Comparison of ENCODE assay signal across 8 cellular contexts in genomic region chr7:48089415-48089975, GRCh38. TPM values are rescaled to one million over a fixed set of nuclear protein-coding genes. Genes with fewer than 3 reads are reported as not detected.
DNase-seq lines count a peak whose midpoint lies in the region; ATAC-seq and TF ChIP-seq lines count a peak whose summit lies in the region.

No MANE protein-coding gene starts in this region.

- H3K9me3 ChIP-seq in heart left ventricle (no peaks in the 10 kb centered on the region), prostate gland (no peaks in the 10 kb centered on the region)

- H3K36me3 ChIP-seq in heart left ventricle (peaks cover 0 to 40% (median 19%) of the 10 kb centered on the region in 9 donors), prostate gland (peaks cover 0 to 4% of the 10 kb centered on the region in 2 donors)

- DNase-seq in GM13976 (ENCODE audit: low spot score) = peak; percentile 44
- peak; percentile 78 for DNase-seq in NCI-H2171 treated with DMSO at 0.1 percent for 48 hours (lab: John Stamatoyannopoulos, UW)
- peak; percentile 48 for DNase-seq in activated gamma-delta T cell treated with anti-CD3 and anti-CD28 coated beads, Interleukin-2, amount 50 U/mL, for 16 hours (ENCODE audit: low read depth)
- peak in 2 of 5 donors; percentile 57 to 67 for DNase-seq in heart left ventricle
- DNase-seq in prostate gland (ENCODE audit: low spot score) = peak; percentile 35
- DNase-seq in SKM-1 (lab: John Stamatoyannopoulos, UW; ENCODE audit: unreplicated experiment) = no peak
- no peak for DNase-seq in amniotic stem cell (lab: John Stamatoyannopoulos, UW)

- in situ Hi-C loops in GM13976 (cut with MboI; ENCODE audit: low sequenced_read_pairs, unreplicated experiment) = loop anchor here (25.0 kb wide), 1 partner anchor 173 kb away; no protein-coding TSS in a partner anchor

- H3K27ac ChIP-seq in heart left ventricle (peak overlapping the region; percentile 89 to 99 (median 93)), prostate gland (peak overlapping the region; percentile 68 to 78)

- intact Hi-C loops in heart left ventricle (cut with DNase I) = loop anchor here in 6 of 10 donors (5.0 kb wide), 3 partner anchors 52 to 112 kb away; partner anchors contain the start of genes C7orf57 (in 5 of the 6) and HUS1 (in 2 of the 6)
- intact Hi-C loops in prostate gland (cut with DNase I) = no loop called here

- TF ChIP-seq POLR2A in heart left ventricle (IDR thresholded peaks at IDR 0.05) (no peak), prostate gland (IDR thresholded peaks at IDR 0.05) (no peak)

- WGBS in heart left ventricle, 4 donors = 3 to 7% (median 4%) methylated on average over 31 to 53 of the region's 53 CpGs
- 4% methylated on average over 3 of the region's 53 CpGs for WGBS in prostate gland

- TF ChIP-seq CTCF in GM13976 (IDR thresholded peaks at IDR 0.05; ENCODE audit: borderline replicate concordance, control extremely low read depth, extremely low read depth, insufficient read depth, missing control alignments) (no peak), heart left ventricle (IDR thresholded peaks at IDR 0.05) (no peak), prostate gland (IDR thresholded peaks at IDR 0.05) (no peak)

- H3K4me1 ChIP-seq in heart left ventricle (peaks cover 3 to 72% (median 20%) of the 10 kb centered on the region in 12 donors), prostate gland (replicated peaks) (no peaks in the 10 kb centered on the region)

- H3K4me3 ChIP-seq in heart left ventricle (peak overlapping the region; percentile 65 to 93 (median 78)), prostate gland (peak overlapping the region; percentile 65 to 71)

- ATAC-seq in HG02588 (IDR thresholded peaks at IDR 0.05; ENCODE audit: unreplicated experiment) = peak; percentile 7
- peak; percentile 4 to 51 (median 22) for ATAC-seq in heart left ventricle

- no peaks in the 10 kb centered on the region for H3K27me3 ChIP-seq in heart left ventricle
- H3K27me3 ChIP-seq in prostate gland (replicated peaks; ENCODE audit: insufficient read depth) = no peaks in the 10 kb centered on the region

RNA-seq across cellular contexts. Expression of gene UPP1, which starts 0.4 kb away (rescaled TPM):
- total RNA-seq in heart left ventricle = 10 to 100 TPM in 8 of 9 donors, 1 to 10 TPM in 1; 5.8 to 33.2 (median 18.8) TPM
- 10 to 100 TPM; 17.3 to 23.5 TPM for polyA plus RNA-seq in heart left ventricle
- total RNA-seq in prostate gland = 10 to 100 TPM in 1 of 2 donors, 1 to 10 TPM in 1; 4.9 to 13.0 TPM

RNA-seq across cellular contexts. Expression of gene C7orf57, which starts 54.2 kb away (rescaled TPM):
- under 1 TPM in 1 of 9 donors, not detected in 8; 0.27 TPM for total RNA-seq in heart left ventricle
- polyA plus RNA-seq in heart left ventricle = under 1 TPM in 1 of 2 donors, not detected in 1; 0.03 TPM
- total RNA-seq in prostate gland = under 1 TPM in 1 of 2 donors, not detected in 1; 0.34 TPM

Comparison
In these comparisons a context has a peak if more than half of its experiments do, and no peak if none do; other contexts are left out.
1. DNase-seq: peak in GM13976 (single experiment), NCI-H2171 treated with DMSO at 0.1 percent for 48 hours (single experiment), activated gamma-delta T cell treated with anti-CD3 and anti-CD28 coated beads, Interleukin-2, amount 50 U/mL, for 16 hours (single experiment) and prostate gland (single experiment); none in SKM-1 (single experiment) and amniotic stem cell (single experiment).